In the genomic region with DNA sequence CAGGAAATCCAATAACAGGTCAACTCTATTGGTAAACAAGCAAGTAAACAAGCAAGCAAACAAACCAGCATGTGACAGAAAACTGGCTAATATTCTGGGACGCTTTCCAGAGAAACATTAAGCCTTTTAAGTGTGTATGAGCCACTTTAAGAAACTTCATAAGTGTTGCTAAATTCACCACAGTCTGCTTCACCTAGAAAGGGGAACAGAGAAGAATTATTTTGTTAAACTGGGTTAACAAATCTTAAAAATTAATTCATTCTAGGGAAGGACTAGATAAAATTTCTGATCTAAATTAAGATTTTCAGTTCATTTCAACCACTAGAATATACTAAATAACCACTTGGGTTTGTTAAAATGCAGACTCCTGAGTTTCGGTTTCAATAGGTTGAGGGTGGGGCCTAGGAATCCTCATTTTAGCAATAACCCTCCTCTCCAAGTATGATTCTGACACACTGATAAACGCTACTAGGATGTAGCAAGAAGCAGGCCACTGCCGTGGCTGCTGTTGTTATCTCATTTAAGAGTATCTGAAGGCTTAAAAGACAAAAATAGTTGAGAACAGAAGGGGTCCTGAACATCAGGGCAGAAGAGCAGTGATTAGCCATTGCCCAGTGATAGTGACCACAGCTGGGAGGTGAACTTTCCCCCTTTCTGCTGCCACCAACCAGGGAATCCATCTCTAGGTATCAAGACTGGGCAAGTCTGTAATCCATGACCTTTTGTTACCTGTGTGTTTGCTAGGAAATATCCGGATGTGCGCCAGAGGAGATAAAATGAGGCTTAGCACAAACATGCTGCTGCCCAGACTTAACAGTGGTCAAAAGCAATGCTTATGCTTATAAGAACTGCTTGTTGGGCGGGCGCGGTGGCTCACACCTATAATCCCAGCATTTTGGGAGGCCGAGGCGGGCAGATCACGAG, we compare ENCODE assay signal across 1 cellular context.
TF ChIP-seq lines count a peak whose summit lies in the region.

No MANE protein-coding gene starts in this region.

TF ChIP-seq in liver, 16 proteins besides CTCF, POLR2A, EP300 and RAD21 (continued from another document):
- no peak for TF ChIP-seq REST (IDR thresholded peaks at IDR 0.05)
- TF ChIP-seq HNF4G (IDR thresholded peaks at IDR 0.05): no peak
- no peak for TF ChIP-seq EGR1 (IDR thresholded peaks at IDR 0.05; ENCODE audit: low read depth in 2 of 2)
TF ChIP-seq in liver: peak in this region for 9.
